ENCODE assay signal across 24 cellular contexts in the genomic region with DNA sequence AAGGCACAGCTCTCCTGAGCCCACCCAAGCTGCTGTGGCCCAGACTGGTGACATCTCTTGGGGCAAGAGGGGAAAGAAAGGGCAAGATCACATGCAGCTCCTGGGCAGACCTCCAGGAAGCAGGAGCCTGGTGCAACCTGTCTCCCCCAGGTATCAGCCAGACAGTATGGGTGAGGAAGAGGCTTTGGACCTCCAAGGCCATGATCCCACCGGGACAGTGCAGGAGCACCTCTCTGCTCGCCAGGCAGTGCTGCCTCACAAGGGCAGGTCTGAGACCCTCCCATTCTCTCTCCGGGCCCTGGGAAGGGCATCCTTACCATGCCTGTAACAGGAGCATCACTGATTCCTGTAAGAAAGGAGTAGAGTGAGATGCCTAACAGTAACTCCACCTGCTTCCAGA.
"Had no signal": no experiment of that assay in that cellular context is flagged by ENCODE, and none has a peak within 500 bp of the region (broad histone marks: within the 10 kb centered on the region; RNA-seq: fewer than 3 reads in every experiment).

No MANE protein-coding gene starts in this region.

- H3K4me3 ChIP-seq: ascending aorta, colonic mucosa, dorsolateral prefrontal cortex, gastroesophageal sphincter, pancreas, testis had no signal

- DNase-seq: activated CD4-positive, alpha-beta T cell treated with anti-CD3 and anti-CD28 coated beads, Interleukin-2, amount 50 U/mL, for 4 hours; activated CD8-positive, alpha-beta memory T cell treated with anti-CD3 and anti-CD28 coated beads for 24 hours; activated CD8-positive, alpha-beta memory T cell treated with anti-CD3 and anti-CD28 coated beads, Interleukin-2, amount 50 U/mL, for 4 hours; activated effector memory CD4-positive, alpha-beta T cell treated with Interleukin-2 at 50 U/mL for 16 hours; activated naive CD4-positive, alpha-beta T cell treated with anti-CD3 and anti-CD28 coated beads for 36 hours; activated T-cell treated with anti-CD3 and anti-CD28 coated beads, Interleukin-2, amount 50 U/mL, for 4 hours; brain microvascular endothelial cell; caudate nucleus; colonic mucosa; dorsolateral prefrontal cortex; head of caudate nucleus; left ventricle myocardium superior; right cardiac atrium; stimulated activated CD4-positive, alpha-beta T cell treated with anti-CD3 and anti-CD28 coated beads, Interleukin-1b, Interleukin-23, amount 100 ng/mL, for 48 hours; T-helper 1 cell; testis; WERI-Rb-1 had no signal

- H3K4me3 Mint-ChIP-seq: activated naive CD4-positive, alpha-beta T cell treated with anti-CD3 and anti-CD28 coated beads for 36 hours; activated T-cell treated with anti-CD3 and anti-CD28 coated beads, Interleukin-2, amount 50 U/mL, for 4 hours; nephron; type B pancreatic cell had no signal

- H3K27ac Mint-ChIP-seq: activated naive CD4-positive, alpha-beta T cell treated with anti-CD3 and anti-CD28 coated beads for 36 hours; nephron; type B pancreatic cell had no signal

- ATAC-seq: activated T-cell treated with anti-CD3 and anti-CD28 coated beads, Interleukin-2, amount 50 U/mL, for 4 hours; gastroesophageal sphincter; left ventricle myocardium superior had no signal

- H3K4me1 ChIP-seq: ascending aorta, colonic mucosa, gastroesophageal sphincter, pancreas, testis had no signal

- H3K27me3 ChIP-seq: ascending aorta, brain microvascular endothelial cell, colonic mucosa, dorsolateral prefrontal cortex, gastroesophageal sphincter, neutrophil, pancreas, testis had no signal

- H3K9me3 Mint-ChIP-seq: activated naive CD4-positive, alpha-beta T cell treated with anti-CD3 and anti-CD28 coated beads for 36 hours; activated T-cell treated with anti-CD3 and anti-CD28 coated beads, Interleukin-2, amount 50 U/mL, for 4 hours; nephron; type B pancreatic cell had no signal

- H3K27me3 Mint-ChIP-seq: type B pancreatic cell had no signal

- H3K4me1 Mint-ChIP-seq: nephron had no signal

- H3K27ac ChIP-seq: ascending aorta, brain microvascular endothelial cell, colonic mucosa, dorsolateral prefrontal cortex, epithelial cell of prostate, gastroesophageal sphincter, neutrophil, pancreas, testis, WERI-Rb-1 had no signal

- H3K9me3 ChIP-seq: ascending aorta, colonic mucosa, gastroesophageal sphincter, neutrophil, pancreas, testis had no signal
